1 cellular context compared by ENCODE assay signal in genomic region chr6:44237813-44238433, GRCh38.
TF ChIP-seq lines count a peak whose summit lies in the region.

No MANE protein-coding gene starts in this region.

TF ChIP-seq in HepG2, 621 proteins besides CTCF, POLR2A, EP300 and RAD21 (continued from another document and continues in another):
- TF ChIP-seq ZBTB39 (CRISPR knock-in tag; IDR thresholded peaks at IDR 0.05) (peak; percentile 37; the same call in 1 of the 2 replicates), HMGA1 (CRISPR knock-in tag; conservative IDR thresholded peaks at IDR 0.05) (no peak), RFX3 (CRISPR knock-in tag; IDR thresholded peaks at IDR 0.05) (0 out of 2 replicates have a peak, but pooled peaks have one; percentile 15), ZNF572 (CRISPR knock-in tag; IDR thresholded peaks at IDR 0.05) (peak; percentile 93; the same call in 1 of the 2 replicates), SIX1 (CRISPR knock-in tag; IDR thresholded peaks at IDR 0.05; ENCODE audit: borderline replicate concordance) (peak; percentile 52), IRF9 (CRISPR knock-in tag; IDR thresholded peaks at IDR 0.05; ENCODE audit: borderline replicate concordance) (peak; percentile 82; the same call in 1 of the 2 replicates), SP4 (CRISPR knock-in tag; IDR thresholded peaks at IDR 0.05) (peak; percentile 3; the same call in 1 of the 2 replicates), HNRNPK (IDR thresholded peaks at IDR 0.05; ENCODE audit: low read depth, low read length, poor library complexity, severe bottlenecking) (peak; percentile 71), KDM5B (CRISPR knock-in tag; IDR thresholded peaks at IDR 0.05; ENCODE audit: borderline replicate concordance) (peak; percentile 71; the same call in 1 of the 2 replicates), ZIK1 (CRISPR knock-in tag; IDR thresholded peaks at IDR 0.05; ENCODE audit: borderline replicate concordance, low read depth) (0 out of 2 replicates have a peak, but pooled peaks have one; percentile 49), SRSF1 (optimal IDR thresholded peaks at IDR 0.05; ENCODE audit: low read depth, low read length) (peak; percentile 36), ZNF354B (CRISPR knock-in tag; IDR thresholded peaks at IDR 0.05) (peak; percentile 70; the same call in 1 of the 2 replicates), ZSCAN31 (CRISPR knock-in tag; IDR thresholded peaks at IDR 0.05; ENCODE audit: low read depth) (peak; percentile 86), UBTF (CRISPR knock-in tag; IDR thresholded peaks at IDR 0.05) (peak; percentile 79), ELF3 (CRISPR knock-in tag; IDR thresholded peaks at IDR 0.05) (0 out of 2 replicates have a peak, but pooled peaks have one; percentile 7), SNAPC2 (CRISPR knock-in tag; IDR thresholded peaks at IDR 0.05) (0 out of 2 replicates have a peak, but pooled peaks have one; percentile 23), ZNF891 (CRISPR knock-in tag; IDR thresholded peaks at IDR 0.05) (peak; percentile 88), ZFP90 (CRISPR knock-in tag; IDR thresholded peaks at IDR 0.05; ENCODE audit: borderline replicate concordance) (peak; percentile 86; the same call in 1 of the 2 replicates), ZNF276 (CRISPR knock-in tag; IDR thresholded peaks at IDR 0.05; ENCODE audit: low read depth) (no peak), PREB (CRISPR knock-in tag; IDR thresholded peaks at IDR 0.05) (no peak), TFE3 (CRISPR knock-in tag; IDR thresholded peaks at IDR 0.05) (0 out of 2 replicates have a peak, but pooled peaks have one; percentile 15), BORCS8-MEF2B (CRISPR knock-in tag; IDR thresholded peaks at IDR 0.05) (peak; percentile 72), NR2F2 (IDR thresholded peaks at IDR 0.05; ENCODE audit: borderline replicate concordance, low read depth) (peak; percentile 16; the same call in 1 of the 2 replicates), SRY (CRISPR knock-in tag; IDR thresholded peaks at IDR 0.05) (peak; percentile 59; the same call in 1 of the 2 replicates), LCORL (IDR thresholded peaks at IDR 0.05) (no peak), LCORL (CRISPR knock-in tag; IDR thresholded peaks at IDR 0.05) (peak; percentile 91), NAIF1 (CRISPR knock-in tag; IDR thresholded peaks at IDR 0.05; ENCODE audit: borderline replicate concordance) (0 out of 2 replicates have a peak, but pooled peaks have one; percentile 27), HOXA3 (CRISPR knock-in tag; IDR thresholded peaks at IDR 0.05) (peak; percentile 32; the same call in 1 of the 2 replicates), FOXK1 (CRISPR knock-in tag; IDR thresholded peaks at IDR 0.05; ENCODE audit: borderline replicate concordance, low read depth) (peak; percentile 27; the same call in 1 of the 2 replicates), ZNF740 (CRISPR knock-in tag; IDR thresholded peaks at IDR 0.05) (peak; percentile 86), ZNF281 (CRISPR knock-in tag; IDR thresholded peaks at IDR 0.05; ENCODE audit: borderline replicate concordance) (peak; percentile 80), STAG1 (CRISPR knock-in tag; IDR thresholded peaks at IDR 0.05) (peak; percentile 65), ZNF597 (CRISPR knock-in tag; IDR thresholded peaks at IDR 0.05) (no peak), ZNF446 (CRISPR knock-in tag; IDR thresholded peaks at IDR 0.05) (no peak), CBX1 (IDR thresholded peaks at IDR 0.05; ENCODE audit: low read depth) (peak; percentile 79), ZBTB34 (CRISPR knock-in tag; IDR thresholded peaks at IDR 0.05) (0 out of 2 replicates have a peak, but pooled peaks have one; percentile 37), EEA1 (CRISPR knock-in tag; IDR thresholded peaks at IDR 0.05; ENCODE audit: borderline replicate concordance) (no peak; the same call in 1 of the 2 replicates), IRF2 (CRISPR knock-in tag; IDR thresholded peaks at IDR 0.05) (0 out of 2 replicates have a peak, but pooled peaks have one; percentile 38), ZNF580 (CRISPR knock-in tag; IDR thresholded peaks at IDR 0.05; ENCODE audit: borderline replicate concordance, low read depth) (peak; percentile 78), PITX1 (CRISPR knock-in tag; IDR thresholded peaks at IDR 0.05) (no peak), GABPA (IDR thresholded peaks at IDR 0.05; ENCODE audit: low read depth, low read length) (no peak), GABPA (CRISPR knock-in tag; IDR thresholded peaks at IDR 0.05; ENCODE audit: low read depth) (no peak), ZNF430 (CRISPR knock-in tag; IDR thresholded peaks at IDR 0.05) (0 out of 2 replicates have a peak, but pooled peaks have one; percentile 17), SNAPC5 (CRISPR knock-in tag; IDR thresholded peaks at IDR 0.05; ENCODE audit: borderline replicate concordance) (peak; percentile 60; the same call in 1 of the 2 replicates)
